In genomic region chr7:139468281-139468680, GRCh38 we compare ENCODE assay signal across 23 cellular contexts. TPM values are rescaled to one million over a fixed set of nuclear protein-coding genes. Genes with fewer than 3 reads are reported as not detected.
"Had no signal": no experiment of that assay in that cellular context is flagged by ENCODE, and none has a peak within 500 bp of the region (broad histone marks: within the 10 kb centered on the region; RNA-seq: fewer than 3 reads in every experiment).

No MANE protein-coding gene starts in this region.

RNA-seq across cellular contexts. Expression of gene KLRG2, which starts 15.2 kb away (rescaled TPM):
- total RNA-seq: activated B cell treated with CpG ODN at 0.5 μM for 24 hours; activated T-helper 17 cell treated with anti-CD3 and anti-CD28 coated beads, Interleukin-2, amount 50 U/mL, for 72 hours; aorta; cardiac septum; cerebellum; T-helper 17 cell had no signal
- polyA plus RNA-seq: aorta had no signal

RNA-seq across cellular contexts. Expression of gene CLEC2L, which starts 55.2 kb away (rescaled TPM):
- total RNA-seq: activated B cell treated with CpG ODN at 0.5 μM for 24 hours; activated CD4-positive, alpha-beta memory T cell treated with anti-CD3 and anti-CD28 coated beads for 36 hours; activated CD4-positive, alpha-beta T cell treated with anti-CD3 and anti-CD28 coated beads, Interleukin-2, amount 10 ng/mL, durations not matched to agents 24 days and 14 days; activated CD8-positive, alpha-beta memory T cell treated with anti-CD3 and anti-CD28 coated beads for 36 hours; activated CD8-positive, alpha-beta T cell treated with anti-CD3 and anti-CD28 coated beads for 36 hours; activated naive CD4-positive, alpha-beta T cell treated with anti-CD3 and anti-CD28 coated beads for 36 hours; activated naive CD4-positive, alpha-beta T cell treated with anti-CD3 and anti-CD28 coated beads, Interleukin-2, amount 50 U/mL, for 72 hours; activated naive CD8-positive, alpha-beta T cell treated with anti-CD3 and anti-CD28 coated beads for 36 hours; activated T-cell treated with anti-CD3 and anti-CD28 coated beads, Interleukin-2, amount 50 U/mL, for 4 hours; activated T-cell treated with anti-CD3 and anti-CD28 coated beads, Interleukin-2, amount 50 U/mL, for 72 hours; activated T-helper 1 cell treated with anti-CD3 and anti-CD28 coated beads, Interleukin-12 subunit alpha, Interleukin-12 subunit beta, Interleukin-2, Interleukin-4 antibody, amounts not matched to agents 30 ng/mL and 10 ng/mL and 1 ng/mL, durations not matched to agents 14 hours and 24 hours and 36 hours; activated T-helper 17 cell treated with anti-CD3 and anti-CD28 coated beads, Interleukin-2, amount 50 U/mL, for 72 hours; aorta; astrocyte; body of pancreas; breast epithelium; cardiac septum; T-cell; T-helper 1 cell treated with Interleukin-12 subunit alpha and Interleukin-12 subunit beta and Interleukin-4 antibody, amounts not matched to agents 30 ng/mL and 1 ng/mL, for 36 hours; T-helper 2 cell treated with Interferon-gamma antibody and Interleukin-4, amounts not matched to agents 100 ng/mL and 5 ng/mL, for 36 hours had no signal
- polyA plus RNA-seq: adrenal gland, aorta had no signal
